In genomic region chr1:201535778-201536245, GRCh38 we compare ENCODE assay signal across 13 cellular contexts. TPM values are rescaled to one million over a fixed set of nuclear protein-coding genes. Genes with fewer than 3 reads are reported as not detected.
DNase-seq lines count a peak whose midpoint lies in the region; TF ChIP-seq lines count a peak whose summit lies in the region.
"Had no signal": no experiment of that assay in that cellular context is flagged by ENCODE, and none has a peak within 500 bp of the region (broad histone marks: within the 10 kb centered on the region; RNA-seq: fewer than 3 reads in every experiment).

No MANE protein-coding gene starts in this region.

- H3K9me3 Mint-ChIP-seq in progenitor cell of endocrine pancreas (ENCODE audit: low read depth): no peaks in the 10 kb centered on the region

- no peak overlapping the region for H3K27ac Mint-ChIP-seq in progenitor cell of endocrine pancreas

- H3F3A ChIP-seq in smooth muscle cell (ENCODE audit: low read depth): peaks cover 57% of the 10 kb centered on the region

- peaks cover 74 to 92% (median 83%) of the 10 kb centered on the region in 10 experiments for H3K4me1 ChIP-seq in BLaER1 treated with 17β-estradiol and CSF1 and Interleukin-3, amounts not matched to agents 10 nM and 100 nM
- H3K4me1 ChIP-seq in right atrium auricular region: peaks cover 0 to 71% of the 10 kb centered on the region in 2 donors
- peaks cover 20% of the 10 kb centered on the region for H3K4me1 ChIP-seq in smooth muscle cell (ENCODE audit: low read depth)

- no peaks in the 10 kb centered on the region for H3K36me3 Mint-ChIP-seq in progenitor cell of endocrine pancreas (ENCODE audit: insufficient read depth)

- no peak overlapping the region for H2AFZ ChIP-seq in smooth muscle cell (ENCODE audit: low read depth)

- DNase-seq in right atrium auricular region (ENCODE audit: low spot score): peak; percentile 83
- no peak for DNase-seq in smooth muscle cell (lab: John Stamatoyannopoulos, UW; ENCODE audit: unreplicated experiment)
- DNase-seq in foreskin melanocyte: no peak
- no peak for DNase-seq in progenitor cell of endocrine pancreas (ENCODE audit: low spot score, unreplicated experiment)
- DNase-seq in NCI-H82 treated with DMSO at 0.1 percent for 48 hours (lab: John Stamatoyannopoulos, UW; ENCODE audit: unreplicated experiment): no peak
- no peak for DNase-seq in posterior vena cava (ENCODE audit: low spot score)
- DNase-seq: activated naive CD4-positive, alpha-beta T cell treated with anti-CD3 and anti-CD28 coated beads, Interleukin-2, amount 50 U/mL, for 16 hours; cortex of kidney; glutamatergic neuron; KG1; NCI-H2171 had no signal

- no peaks in the 10 kb centered on the region for H3K9me3 ChIP-seq in BLaER1 treated with 17β-estradiol and CSF1 and Interleukin-3, amounts not matched to agents 10 nM and 100 nM (replicated peaks in 1 of 11)
- H3K9me3 ChIP-seq in right atrium auricular region (no peaks in the 10 kb centered on the region), smooth muscle cell (replicated peaks; ENCODE audit: low read depth) (no peaks in the 10 kb centered on the region)

- peaks cover 9% of the 10 kb centered on the region for H3K79me2 ChIP-seq in smooth muscle cell (ENCODE audit: low read depth)

- intact Hi-C loops in posterior vena cava (cut with DNase I): loop anchor here in 1 of 2 donors (5.0 kb wide), 1 partner anchor 176 kb away; no protein-coding TSS in a partner anchor

- TF ChIP-seq CTCF in right atrium auricular region (IDR thresholded peaks at IDR 0.05) (no peak), smooth muscle cell (IDR thresholded peaks at IDR 0.05; ENCODE audit: borderline replicate concordance, insufficient read depth, poor library complexity, severe bottlenecking) (no peak), progenitor cell of endocrine pancreas (IDR thresholded peaks at IDR 0.05; ENCODE audit: unreplicated experiment) (no peak)

- WGBS in adipose tissue, 3 donors: 54 to 82% (median 59%) methylated on average over 6 of the region's 6 CpGs
- 29% methylated on average over 6 of the region's 6 CpGs for WGBS in smooth muscle cell (ENCODE audit: low lambda C conversion rate)

- peak overlapping the region; percentile 27 to 84 (median 72); a peak in 21 of 22 replicates for H3K27ac ChIP-seq in BLaER1 treated with 17β-estradiol and CSF1 and Interleukin-3, amounts not matched to agents 10 nM and 100 nM
- peak overlapping the region; percentile 23 for H3K27ac ChIP-seq in adipose tissue (ENCODE audit: low read depth, low read length)
- peak overlapping the region; percentile 74 to 76 for H3K27ac ChIP-seq in right atrium auricular region
- H3K27ac ChIP-seq in smooth muscle cell (ENCODE audit: low read depth): peak overlapping the region; percentile 94

- peak overlapping the region in 2 of 10 experiments; percentile 10 to 32; a peak in 2 of 20 replicates for H3K4me3 ChIP-seq in BLaER1 treated with 17β-estradiol and CSF1 and Interleukin-3, amounts not matched to agents 10 nM and 100 nM
- no peak overlapping the region for H3K4me3 ChIP-seq in right atrium auricular region
- no peak overlapping the region for H3K4me3 ChIP-seq in smooth muscle cell

- no peak overlapping the region for H3K4me3 Mint-ChIP-seq in progenitor cell of endocrine pancreas (ENCODE audit: low read depth)

- no peaks in the 10 kb centered on the region; a peak in 4 of 22 replicates for H4K20me1 ChIP-seq in BLaER1 treated with 17β-estradiol and CSF1 and Interleukin-3, amounts not matched to agents 10 nM and 100 nM
- H4K20me1 ChIP-seq in smooth muscle cell (ENCODE audit: low read depth): no peaks in the 10 kb centered on the region

- peak overlapping the region; percentile 88 to 98 (median 95) for H3K4me2 ChIP-seq in BLaER1 treated with 17β-estradiol and CSF1 and Interleukin-3, amounts not matched to agents 10 nM and 100 nM
- peak overlapping the region; percentile 54 for H3K4me2 ChIP-seq in smooth muscle cell

- H3K27me3 Mint-ChIP-seq in progenitor cell of endocrine pancreas: peaks cover 72% of the 10 kb centered on the region

- peak overlapping the region; percentile 12 to 73 (median 55); a peak in 15 of 22 replicates for H3K9ac ChIP-seq in BLaER1 treated with 17β-estradiol and CSF1 and Interleukin-3, amounts not matched to agents 10 nM and 100 nM
- H3K9ac ChIP-seq in smooth muscle cell (ENCODE audit: low read depth): peak overlapping the region; percentile 69

- H3K27me3 ChIP-seq in BLaER1 treated with 17β-estradiol and CSF1 and Interleukin-3, amounts not matched to agents 10 nM and 100 nM: peaks cover 0 to 41% (median 25%) of the 10 kb centered on the region in 11 experiments; a peak in 14 of 22 replicates
- H3K27me3 ChIP-seq in right atrium auricular region (no peaks in the 10 kb centered on the region), smooth muscle cell (ENCODE audit: low read depth) (no peaks in the 10 kb centered on the region)

- H3K36me3 ChIP-seq in BLaER1 treated with 17β-estradiol and CSF1 and Interleukin-3, amounts not matched to agents 10 nM and 100 nM: peaks cover 0 to 3% (median 0%) of the 10 kb centered on the region in 11 experiments; a peak in 1 of 22 replicates
- H3K36me3 ChIP-seq in right atrium auricular region (no peaks in the 10 kb centered on the region), smooth muscle cell (ENCODE audit: low read depth) (no peaks in the 10 kb centered on the region)

- H3K4me1 Mint-ChIP-seq in progenitor cell of endocrine pancreas (ENCODE audit: low read depth): peaks cover 11% of the 10 kb centered on the region

RNA-seq across cellular contexts. Expression of gene NAV1, which starts 3.1 kb away (rescaled TPM):
- polyA plus RNA-seq in adipose tissue: 10 to 100 TPM in 2 of 3 donors, 1 to 10 TPM in 1; 4.1 to 26.8 (median 17.2) TPM
- 10 to 100 TPM; 16.3 to 32.1 TPM for total RNA-seq in right atrium auricular region
- 52.3 and 60.1 TPM in 2 replicates for total RNA-seq in smooth muscle cell
- 65.2 and 71.1 TPM in 2 replicates for polyA plus RNA-seq in smooth muscle cell
- 53.4 and 55.2 TPM in 2 replicates for total RNA-seq in progenitor cell of endocrine pancreas
- total RNA-seq in posterior vena cava: 10 to 100 TPM; 85.0 to 96.0 TPM

RNA-seq across cellular contexts. Expression of gene CSRP1, which starts 28.9 kb away (rescaled TPM):
- polyA plus RNA-seq in adipose tissue: 100 to 1,000 TPM in 2 of 3 donors, 10 to 100 TPM in 1; 96.0 to 310 (median 278) TPM
- total RNA-seq in right atrium auricular region: 100 to 1,000 TPM; 138 to 719 TPM
- total RNA-seq in smooth muscle cell: 317 and 345 TPM in 2 replicates
- polyA plus RNA-seq in smooth muscle cell: 202 and 215 TPM in 2 replicates
- total RNA-seq in progenitor cell of endocrine pancreas: 19.4 and 23.2 TPM in 2 replicates
- total RNA-seq in posterior vena cava: 1,000 to 10,000 TPM; 1,426 to 2,194 TPM

Comparison
In these comparisons a context has a peak if more than half of its experiments do, and no peak if none do; other contexts are left out.
1. H3K27ac ChIP-seq: peak in every context shown above with its lines; median percentile 94 in smooth muscle cell; 75 in right atrium auricular region; 72 in BLaER1 treated with 17β-estradiol and CSF1 and Interleukin-3, amounts not matched to agents 10 nM and 100 nM; 23 in adipose tissue.